9 cellular contexts compared by ENCODE assay signal in the genomic region with DNA sequence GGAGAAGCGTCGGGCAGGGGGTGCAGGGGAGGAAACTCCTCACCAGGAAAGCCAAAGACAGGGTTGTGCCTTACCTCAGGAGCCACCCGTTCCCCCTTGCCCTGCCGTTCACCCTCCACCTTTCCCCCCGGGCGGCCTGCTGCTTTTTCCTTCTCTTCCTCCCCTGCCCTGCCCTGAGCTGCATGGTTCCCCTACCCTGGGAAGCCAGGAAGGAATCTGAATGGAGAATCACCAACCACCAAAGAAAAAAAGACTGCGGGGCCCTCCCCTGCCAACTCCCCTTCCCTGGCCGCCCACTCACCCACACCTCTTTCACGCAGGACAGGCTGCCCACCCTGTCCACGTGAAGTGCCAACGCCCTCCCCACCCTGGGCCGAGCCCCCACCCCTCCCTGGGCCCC. TPM values are rescaled to one million over a fixed set of nuclear protein-coding genes. Genes with fewer than 3 reads are reported as not detected.
DNase-seq lines count a peak whose midpoint lies in the region; ATAC-seq and TF ChIP-seq lines count a peak whose summit lies in the region.
"Had no signal": no experiment of that assay in that cellular context is flagged by ENCODE, and none has a peak within 500 bp of the region (broad histone marks: within the 10 kb centered on the region; RNA-seq: fewer than 3 reads in every experiment).

No MANE protein-coding gene starts in this region.

- no peaks in the 10 kb centered on the region for H3K9me3 Mint-ChIP-seq in T-cell

- ATAC-seq in T-cell (replicated peaks in 1 of 4) (no peak), upper lobe of left lung (ENCODE audit: low FRiP score in 2 of 2) (peak in 1 of 2 donors; percentile 3), GM18867 (IDR thresholded peaks at IDR 0.05; ENCODE audit: unreplicated experiment) (no peak)

- DNase-seq in T-cell: peak in 14 of 34 experiments; percentile 1 to 33 (median 16)
- DNase-seq in upper lobe of left lung: peak in 1 of 2 donors; percentile 28
- no peak for DNase-seq in DMS79 (lab: John Stamatoyannopoulos, UW)
- DNase-seq in occipital lobe (lab: John Stamatoyannopoulos, UW): no peak

- H3K9ac ChIP-seq in muscle layer of colon (ENCODE audit: low read length): peak overlapping the region; percentile 92

- H3K4me1 Mint-ChIP-seq in T-cell: peaks cover 33 to 58% (median 53%) of the 10 kb centered on the region in 3 donors

- H3K27me3 Mint-ChIP-seq in T-cell: no peaks in the 10 kb centered on the region

- peak overlapping the region; percentile 100 for H3K27ac Mint-ChIP-seq in T-cell

- no peak for TF ChIP-seq CTCF in GM12875 (IDR thresholded peaks at IDR 0.05; ENCODE audit: borderline replicate concordance, insufficient read depth, low read depth, low read length)
- TF ChIP-seq CTCF in upper lobe of left lung (IDR thresholded peaks at IDR 0.05): no peak

- H3K4me3 Mint-ChIP-seq in T-cell: peak overlapping the region; percentile 84 to 99 (median 98)

- no peaks in the 10 kb centered on the region for H3K27me3 ChIP-seq in muscle layer of colon (ENCODE audit: control insufficient read depth in 1 of 2, insufficient read depth in 2 of 2, low read length in 2 of 2)
- H3K27me3 ChIP-seq in upper lobe of left lung: no peaks in the 10 kb centered on the region

- CTCF ChIA-PET in T-cell (lab: Charles Lee): interaction anchor here in 1 of 2 donors (0.7 to 0.9 kb wide), 4 partner anchors 11 to 213 kb away, joined by 3 to 8 read pairs (median 7); a partner anchor contains a TSS

- H3K9me3 ChIP-seq in muscle layer of colon (ENCODE audit: low read length) (no peaks in the 10 kb centered on the region), upper lobe of left lung (peaks cover 0 to 3% (median 0%) of the 10 kb centered on the region in 4 donors)

- 5 to 8% methylated on average over 10 to 11 of the region's 12 CpGs for WGBS in upper lobe of left lung, 2 donors

- TF ChIP-seq EP300 in upper lobe of left lung (IDR thresholded peaks at IDR 0.05): no peak

- H3K4me3 ChIP-seq in GM12875 (ENCODE audit: low read depth, low read length) (peak overlapping the region; percentile 98), muscle layer of colon (ENCODE audit: low read depth in 1 of 2, low read length in 2 of 2) (peak overlapping the region; percentile 92), upper lobe of left lung (peak overlapping the region; percentile 12 to 79 (median 76))

- H3K36me3 Mint-ChIP-seq in T-cell: peaks cover 26% of the 10 kb centered on the region

- no peak for TF ChIP-seq POLR2A in upper lobe of left lung (IDR thresholded peaks at IDR 0.05)

- peaks cover 13% of the 10 kb centered on the region for H3K36me3 ChIP-seq in muscle layer of colon (ENCODE audit: insufficient read depth, low read length)
- peaks cover 0 to 15% (median 2%) of the 10 kb centered on the region in 4 donors for H3K36me3 ChIP-seq in upper lobe of left lung

- POLR2A ChIA-PET in T-cell (lab: Charles Lee): interaction anchor here (0.6 to 1.4 kb wide), 7 partner anchors 134 to 267 kb away, joined by 3 to 17 read pairs (median 4); a partner anchor contains a TSS

- H3K27ac ChIP-seq in cingulate gyrus (ENCODE audit: low read depth, low read length) (peak overlapping the region; percentile 98), muscle layer of colon (ENCODE audit: low read depth, low read length) (peak overlapping the region; percentile 87), upper lobe of left lung (peak overlapping the region; percentile 97 to 100 (median 100))

- peaks cover 28% of the 10 kb centered on the region for H3K4me1 ChIP-seq in muscle layer of colon (ENCODE audit: insufficient read depth, low read length)
- H3K4me1 ChIP-seq in upper lobe of left lung: peaks cover 23 to 57% (median 34%) of the 10 kb centered on the region in 4 donors

RNA-seq across cellular contexts. Expression of a gene that starts 0.8 kb away (rescaled TPM):
- total RNA-seq in T-cell (10 to 100 TPM; 41.5 to 55.8 (median 48.5) TPM), upper lobe of left lung (10 to 100 TPM; 37.0 to 75.4 (median 54.1) TPM), occipital lobe (18.7 TPM)

RNA-seq across cellular contexts. Expression of a gene that starts 24.7 kb away (rescaled TPM):
- total RNA-seq in T-cell: 10 to 100 TPM; 20.5 to 32.1 (median 30.8) TPM
- 10 to 100 TPM; 33.5 to 95.5 (median 60.1) TPM for total RNA-seq in upper lobe of left lung
- total RNA-seq in occipital lobe: 92.8 TPM

RNA-seq across cellular contexts. Expression of a gene that starts 25.0 kb away (rescaled TPM):
- total RNA-seq in T-cell: 10 to 100 TPM; 59.4 to 69.9 (median 62.4) TPM
- total RNA-seq in upper lobe of left lung: 100 to 1,000 TPM in 4 of 6 donors, 10 to 100 TPM in 2; 55.5 to 157 (median 129) TPM
- 26.7 TPM for total RNA-seq in occipital lobe

RNA-seq across cellular contexts. Expression of a gene that starts 49.5 kb away (rescaled TPM):
- not detected for total RNA-seq in T-cell
- not detected for total RNA-seq in upper lobe of left lung
- not detected for total RNA-seq in occipital lobe
- total RNA-seq: SK-MEL-5 had no signal
